Comparison of ENCODE assay signal across 21 cellular contexts in the genomic region with DNA sequence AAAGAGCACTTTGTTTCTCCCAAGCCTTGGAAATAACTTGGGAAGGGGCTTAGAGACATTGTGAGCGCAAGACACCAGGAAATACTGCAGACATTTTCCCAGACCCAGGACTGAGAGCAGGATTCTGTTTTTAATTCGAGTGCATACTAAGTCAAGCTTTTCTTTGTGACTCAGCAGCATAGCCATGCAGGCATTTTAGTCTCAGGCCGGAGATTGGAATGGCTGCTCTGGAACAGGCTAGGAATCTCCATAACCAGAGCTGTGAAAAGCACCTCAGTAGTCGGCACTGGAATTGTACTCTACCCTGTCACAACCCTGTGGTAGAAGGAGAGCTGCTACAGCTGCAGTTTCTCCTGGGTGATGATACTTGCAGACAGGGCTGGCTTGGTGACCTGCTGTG. TPM values are rescaled to one million over a fixed set of nuclear protein-coding genes. Genes with fewer than 3 reads are reported as not detected.
DNase-seq lines count a peak whose midpoint lies in the region; ATAC-seq, FAIRE-seq and TF ChIP-seq lines count a peak whose summit lies in the region.
"Had no signal": no experiment of that assay in that cellular context is flagged by ENCODE, and none has a peak within 500 bp of the region (broad histone marks: within the 10 kb centered on the region; RNA-seq: fewer than 3 reads in every experiment).

No MANE protein-coding gene starts in this region.

- no peak overlapping the region for H3K4ac ChIP-seq in mesendoderm (ENCODE audit: low read depth, low read length)

- H2AK5ac ChIP-seq in mesendoderm (ENCODE audit: low read length), result no peak overlapping the region

- no peak overlapping the region for H2BK15ac ChIP-seq in mesendoderm (replicated peaks; ENCODE audit: low read depth)

- no peaks in the 10 kb centered on the region for H3K27me3 Mint-ChIP-seq in astrocyte (ENCODE audit: low read depth, unreplicated experiment)
- H3K27me3 Mint-ChIP-seq: T-cell had no signal

- no peak overlapping the region for H2BK120ac ChIP-seq in mesendoderm (ENCODE audit: low read depth, low read length)

- H3K4me1 ChIP-seq in astrocyte (ENCODE audit: insufficient read depth, low read length) (peaks cover 4% of the 10 kb centered on the region), mesendoderm (ENCODE audit: control insufficient read depth, low read depth, low read length) (no peaks in the 10 kb centered on the region), suprapubic skin (no peaks in the 10 kb centered on the region), MM.1S (ENCODE audit: low read length) (0 out of 2 replicates have a peak, but pooled peaks cover 4% of the 10 kb centered on the region)

- peak overlapping the region; percentile 19 for H3K4me2 ChIP-seq in astrocyte (ENCODE audit: low read length)
- H3K4me2 ChIP-seq in mesendoderm (ENCODE audit: low read length), result no peak overlapping the region
- no peak overlapping the region for H3K4me2 ChIP-seq in MM.1S (ENCODE audit: low read depth, low read length)

- H3K9me3 ChIP-seq in astrocyte (ENCODE audit: insufficient read depth, low read depth, low read length) (no peaks in the 10 kb centered on the region), suprapubic skin (peaks cover 9% of the 10 kb centered on the region), MM.1S (replicated peaks; ENCODE audit: insufficient read depth, low read length) (no peaks in the 10 kb centered on the region)

- H3K27ac Mint-ChIP-seq in astrocyte (ENCODE audit: unreplicated experiment), result peak overlapping the region; percentile 88
- H3K27ac Mint-ChIP-seq: HFFc6, T-cell had no signal

- TF ChIP-seq POLR2A in suprapubic skin (IDR thresholded peaks at IDR 0.05), result no peak

- H2AFZ ChIP-seq in astrocyte (ENCODE audit: low read depth, low read length), result peak overlapping the region; percentile 71
- H2AFZ ChIP-seq in MM.1S (ENCODE audit: low read length), result no peak overlapping the region

- no peak for TF ChIP-seq CTCF in astrocyte (IDR thresholded peaks at IDR 0.05; ENCODE audit: insufficient read depth, low read depth, low read length)
- TF ChIP-seq CTCF in suprapubic skin (IDR thresholded peaks at IDR 0.05), result no peak
- TF ChIP-seq CTCF in MM.1S (IDR thresholded peaks at IDR 0.05; ENCODE audit: low read length), result no peak
- no peak for TF ChIP-seq CTCF in coronary artery (IDR thresholded peaks at IDR 0.05)

- H3K79me1 ChIP-seq in mesendoderm (ENCODE audit: low read length), result no peaks in the 10 kb centered on the region

- H3K4me3 Mint-ChIP-seq in astrocyte (ENCODE audit: unreplicated experiment), result no peak overlapping the region
- H3K4me3 Mint-ChIP-seq: HFFc6, T-cell had no signal

- FAIRE-seq in astrocyte (lab: Jason Lieb, UNC), result no peak
- FAIRE-seq: A204.1, H54 had no signal

- H2BK5ac ChIP-seq in mesendoderm (ENCODE audit: low read length), result no peak overlapping the region

- no peak overlapping the region for H4K5ac ChIP-seq in mesendoderm (ENCODE audit: low read length)

- H3K4me1 Mint-ChIP-seq in astrocyte (ENCODE audit: low read depth, unreplicated experiment), result peaks cover 3% of the 10 kb centered on the region
- H3K4me1 Mint-ChIP-seq: T-cell had no signal

- H3K18ac ChIP-seq in mesendoderm (ENCODE audit: low read length), result no peak overlapping the region

- no peak overlapping the region for H4K8ac ChIP-seq in mesendoderm (ENCODE audit: low read depth, low read length)

- no peak for TF ChIP-seq EP300 in suprapubic skin (IDR thresholded peaks at IDR 0.05)

- H3K27me3 ChIP-seq in astrocyte (ENCODE audit: insufficient read depth, low read length), result no peaks in the 10 kb centered on the region
- no peaks in the 10 kb centered on the region for H3K27me3 ChIP-seq in mesendoderm (ENCODE audit: insufficient read depth, low read length, poor library complexity)
- no peaks in the 10 kb centered on the region for H3K27me3 ChIP-seq in suprapubic skin
- H3K27me3 ChIP-seq in MM.1S (replicated peaks; ENCODE audit: insufficient read depth, low read length), result no peaks in the 10 kb centered on the region

- no peak overlapping the region for H3K4me3 ChIP-seq in astrocyte (ENCODE audit: insufficient read depth, low read depth, low read length)
- H3K4me3 ChIP-seq in mesendoderm (ENCODE audit: low read length), result no peak overlapping the region
- no peak overlapping the region for H3K4me3 ChIP-seq in suprapubic skin
- H3K4me3 ChIP-seq in MM.1S (ENCODE audit: low read length), result no peak overlapping the region
- H3K4me3 ChIP-seq in coronary artery, result no peak overlapping the region

- H3K9me2 ChIP-seq in MM.1S (replicated peaks; ENCODE audit: insufficient read depth, low read length), result no peaks in the 10 kb centered on the region

- peaks cover 26% of the 10 kb centered on the region for H3K9me3 Mint-ChIP-seq in astrocyte (ENCODE audit: unreplicated experiment)

- no CpG with 5 or more reads among the region's 4 CpGs for WGBS in mesendoderm (ENCODE audit: extremely low coverage, insufficient coverage, low lambda C conversion rate)
- WGBS in suprapubic skin, result 91% methylated on average over 4 of the region's 4 CpGs

- H3K9ac ChIP-seq in astrocyte (ENCODE audit: low read length), result no peak overlapping the region
- H3K9ac ChIP-seq in mesendoderm (ENCODE audit: low read length), result no peak overlapping the region
- no peak overlapping the region for H3K9ac ChIP-seq in MM.1S (ENCODE audit: low read length)

- no peak overlapping the region for H3K27ac ChIP-seq in astrocyte (ENCODE audit: low read depth, low read length)
- no peak overlapping the region for H3K27ac ChIP-seq in mesendoderm (ENCODE audit: low read depth, low read length)
- H3K27ac ChIP-seq in suprapubic skin, result no peak overlapping the region
- no peak overlapping the region for H3K27ac ChIP-seq in MM.1S (ENCODE audit: low read length)
- no peak overlapping the region for H3K27ac ChIP-seq in coronary artery
- H3K27ac ChIP-seq: C4-2B had no signal

- peak; percentile 12 for ATAC-seq in HG02642 (IDR thresholded peaks at IDR 0.05; ENCODE audit: poor library complexity, unreplicated experiment)
- ATAC-seq: Panc1, Right ventricle myocardium inferior had no signal

- no peak overlapping the region for H3K56ac ChIP-seq in mesendoderm (ENCODE audit: low read length)

- peak; percentile 36 for DNase-seq in EH (ENCODE audit: low read depth)
- DNase-seq in astrocyte (ENCODE audit: low read depth), result peak; percentile 42
- DNase-seq in mesendoderm, result peak; percentile 23
- no peak for DNase-seq in AG08395 (ENCODE audit: low spot score)
- DNase-seq in suprapubic skin (ENCODE audit: low spot score in 2 of 2), result no peak
- DNase-seq in MM.1S, result no peak
- no peak for DNase-seq in coronary artery (ENCODE audit: low spot score)
- DNase-seq: COR-L47, DMS153, HFFc6, MV-4-11, NCI-H1417, NCI-H1930, NCI-H774, T-cell had no signal

- no peak overlapping the region for H3K23ac ChIP-seq in mesendoderm (ENCODE audit: low read length)

- no peaks in the 10 kb centered on the region for H3F3A ChIP-seq in MM.1S (ENCODE audit: insufficient read depth, low read length)

- no peaks in the 10 kb centered on the region for H3K79me2 ChIP-seq in astrocyte (ENCODE audit: insufficient read depth, low read length)
- no peaks in the 10 kb centered on the region for H3K79me2 ChIP-seq in mesendoderm (ENCODE audit: control insufficient read depth, insufficient read depth, low read length)
- H3K79me2 ChIP-seq in MM.1S (ENCODE audit: low read length), result no peaks in the 10 kb centered on the region

- no peaks in the 10 kb centered on the region for H3K36me3 Mint-ChIP-seq in astrocyte (ENCODE audit: low read depth, unreplicated experiment)
- H3K36me3 Mint-ChIP-seq: T-cell had no signal

- H3K36me3 ChIP-seq in astrocyte (ENCODE audit: insufficient read depth, low read length) (no peaks in the 10 kb centered on the region), mesendoderm (ENCODE audit: control insufficient read depth, insufficient read depth, low read length) (no peaks in the 10 kb centered on the region), suprapubic skin (no peaks in the 10 kb centered on the region), MM.1S (replicated peaks; ENCODE audit: insufficient read depth, low read length) (no peaks in the 10 kb centered on the region)

- H4K20me1 ChIP-seq in astrocyte (ENCODE audit: insufficient read depth, low read length) (no peaks in the 10 kb centered on the region), MM.1S (ENCODE audit: insufficient read depth, low read length) (no peaks in the 10 kb centered on the region)

RNA-seq across cellular contexts. Expression of gene GARIN6, which starts 28.9 kb away (rescaled TPM):
- total RNA-seq in astrocyte (not detected in 2 replicates), suprapubic skin (not detected)
- polyA plus RNA-seq in mesendoderm (2013, experiment 1 of 2), result not detected
- not detected for polyA plus RNA-seq in mesendoderm (2013, experiment 2 of 2)
- total RNA-seq: HFFc6, Right ventricle myocardium inferior, T-cell had no signal

Comparison
In these comparisons a context has a peak if more than half of its experiments do, and no peak if none do; other contexts are left out.
1. DNase-seq: peak in EH (single experiment), astrocyte (single experiment) and mesendoderm (single experiment); none in AG08395 (single experiment), suprapubic skin (0 of 2), MM.1S (single experiment) and coronary artery (single experiment).